In genomic region chr6:103018426-103018825, GRCh38 we compare ENCODE assay signal across 8 cellular contexts.
"Had no signal": no experiment of that assay in that cellular context is flagged by ENCODE, and none has a peak within 500 bp of the region (broad histone marks: within the 10 kb centered on the region; RNA-seq: fewer than 3 reads in every experiment).

No MANE protein-coding gene starts in this region.

- FAIRE-seq: G401.6, GM12878, GM12891, GM12892, GM18507, GM19239 had no signal

- H3K4me3 ChIP-seq: GM12878 had no signal

- ATAC-seq: GM12878 had no signal

- DNase-seq: GDM1, GF-D8 had no signal
